Comparison of ENCODE assay signal across 8 cellular contexts in the genomic region with DNA sequence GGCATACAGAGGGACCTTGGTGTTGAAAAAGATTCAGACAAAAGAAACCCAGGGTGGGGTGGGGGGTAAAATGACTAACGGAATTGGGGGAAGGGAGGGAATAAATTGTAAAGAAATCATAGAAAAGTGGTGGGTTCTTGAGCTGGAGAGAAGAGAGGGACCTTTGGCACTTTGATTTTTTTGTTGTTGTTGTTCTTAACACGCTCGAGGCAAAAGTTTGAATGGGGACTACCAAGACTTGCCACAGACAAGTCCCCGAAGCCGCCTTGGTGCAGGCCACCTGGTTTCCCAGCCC. TPM values are rescaled to one million over a fixed set of nuclear protein-coding genes. Genes with fewer than 3 reads are reported as not detected.
DNase-seq lines count a peak whose midpoint lies in the region; ATAC-seq and TF ChIP-seq lines count a peak whose summit lies in the region.

No MANE protein-coding gene starts in this region.

- peaks cover 11% of the 10 kb centered on the region for H3K4me1 ChIP-seq in testis

- H3K27me3 Mint-ChIP-seq in T-helper 1 cell treated with Interleukin-12 subunit alpha and Interleukin-12 subunit beta and Interleukin-4 antibody, amounts not matched to agents 30 μg/mL and 1 μg/mL, for 36 hours (ENCODE audit: low read depth): peaks cover 92% of the 10 kb centered on the region
- H3K27me3 Mint-ChIP-seq in activated T-helper 2 cell treated with anti-CD3 and anti-CD28 coated beads, Interferon-gamma antibody, Interleukin-2, Interleukin-4, amounts not matched to agents 10 μg/mL and 5 μg/mL and 100 μg/mL, durations not matched to agents 14 hours and 24 hours and 36 hours (ENCODE audit: low read depth): peaks cover 87% of the 10 kb centered on the region
- H3K27me3 Mint-ChIP-seq in immature natural killer cell (ENCODE audit: low read depth in 3 of 3): peaks cover 24 to 51% (median 39%) of the 10 kb centered on the region in 3 donors

- DNase-seq in T-helper 1 cell (no peak), immature natural killer cell (no peak), testis (no peak), SHP77 (lab: John Stamatoyannopoulos, UW) (no peak), HT-29 (ENCODE audit: low spot score) (no peak)
- DNase-seq in activated T-helper 2 cell treated with anti-CD3 and anti-CD28 coated beads, Interferon-gamma antibody, Interleukin-2, Interleukin-4, amounts not matched to agents 10 μg/mL and 5 μg/mL and 100 μg/mL, durations not matched to agents 14 hours and 24 hours and 36 hours (ENCODE audit: low spot score): no peak

- H3K27ac Mint-ChIP-seq in T-helper 1 cell treated with Interleukin-12 subunit alpha and Interleukin-12 subunit beta and Interleukin-4 antibody, amounts not matched to agents 30 μg/mL and 1 μg/mL, for 36 hours: no peak overlapping the region
- no peak overlapping the region for H3K27ac Mint-ChIP-seq in activated T-helper 2 cell treated with anti-CD3 and anti-CD28 coated beads, Interferon-gamma antibody, Interleukin-2, Interleukin-4, amounts not matched to agents 10 μg/mL and 5 μg/mL and 100 μg/mL, durations not matched to agents 14 hours and 24 hours and 36 hours
- no peak overlapping the region for H3K27ac Mint-ChIP-seq in immature natural killer cell

- no peaks in the 10 kb centered on the region for H3K36me3 ChIP-seq in testis (ENCODE audit: low read depth, missing control alignments)

- 0 to 1% methylated on average over 5 of the region's 5 CpGs for WGBS in testis, 2 donors

- H3K27ac ChIP-seq in testis: peak overlapping the region; percentile 63 to 70

- ATAC-seq in HG03135 (IDR thresholded peaks at IDR 0.05; ENCODE audit: unreplicated experiment): no peak

- TF ChIP-seq POLR2A in testis (IDR thresholded peaks at IDR 0.05): no peak

- TF ChIP-seq CTCF in testis (IDR thresholded peaks at IDR 0.05): no peak

- peaks cover 30% of the 10 kb centered on the region for H3K4me1 Mint-ChIP-seq in T-helper 1 cell treated with Interleukin-12 subunit alpha and Interleukin-12 subunit beta and Interleukin-4 antibody, amounts not matched to agents 30 μg/mL and 1 μg/mL, for 36 hours (ENCODE audit: low read depth)
- peaks cover 20% of the 10 kb centered on the region for H3K4me1 Mint-ChIP-seq in activated T-helper 2 cell treated with anti-CD3 and anti-CD28 coated beads, Interferon-gamma antibody, Interleukin-2, Interleukin-4, amounts not matched to agents 10 μg/mL and 5 μg/mL and 100 μg/mL, durations not matched to agents 14 hours and 24 hours and 36 hours (ENCODE audit: low read depth)
- H3K4me1 Mint-ChIP-seq in immature natural killer cell: peaks cover 18 to 40% of the 10 kb centered on the region in 2 donors

- H3K4me3 Mint-ChIP-seq in T-helper 1 cell treated with Interleukin-12 subunit alpha and Interleukin-12 subunit beta and Interleukin-4 antibody, amounts not matched to agents 30 μg/mL and 1 μg/mL, for 36 hours: peak overlapping the region; percentile 97
- peak overlapping the region; percentile 40 for H3K4me3 Mint-ChIP-seq in activated T-helper 2 cell treated with anti-CD3 and anti-CD28 coated beads, Interferon-gamma antibody, Interleukin-2, Interleukin-4, amounts not matched to agents 10 μg/mL and 5 μg/mL and 100 μg/mL, durations not matched to agents 14 hours and 24 hours and 36 hours (ENCODE audit: low read depth)
- H3K4me3 Mint-ChIP-seq in immature natural killer cell: peak overlapping the region in 4 of 5 donors; percentile 29 to 65 (median 38)

- no peaks in the 10 kb centered on the region for H3K9me3 Mint-ChIP-seq in T-helper 1 cell treated with Interleukin-12 subunit alpha and Interleukin-12 subunit beta and Interleukin-4 antibody, amounts not matched to agents 30 μg/mL and 1 μg/mL, for 36 hours
- no peaks in the 10 kb centered on the region for H3K9me3 Mint-ChIP-seq in activated T-helper 2 cell treated with anti-CD3 and anti-CD28 coated beads, Interferon-gamma antibody, Interleukin-2, Interleukin-4, amounts not matched to agents 10 μg/mL and 5 μg/mL and 100 μg/mL, durations not matched to agents 14 hours and 24 hours and 36 hours
- H3K9me3 Mint-ChIP-seq in immature natural killer cell: peaks cover 0 to 22% (median 2%) of the 10 kb centered on the region in 6 donors

- H3K27me3 ChIP-seq in testis: no peaks in the 10 kb centered on the region

- H3K36me3 Mint-ChIP-seq in T-helper 1 cell treated with Interleukin-12 subunit alpha and Interleukin-12 subunit beta and Interleukin-4 antibody, amounts not matched to agents 30 μg/mL and 1 μg/mL, for 36 hours (ENCODE audit: low read depth): peaks cover 3% of the 10 kb centered on the region
- no peaks in the 10 kb centered on the region for H3K36me3 Mint-ChIP-seq in activated T-helper 2 cell treated with anti-CD3 and anti-CD28 coated beads, Interferon-gamma antibody, Interleukin-2, Interleukin-4, amounts not matched to agents 10 μg/mL and 5 μg/mL and 100 μg/mL, durations not matched to agents 14 hours and 24 hours and 36 hours (ENCODE audit: low read depth)
- no peaks in the 10 kb centered on the region for H3K36me3 Mint-ChIP-seq in immature natural killer cell

- H3K4me3 ChIP-seq in testis: peak overlapping the region; percentile 60 to 71

- H3K9me3 ChIP-seq in testis: no peaks in the 10 kb centered on the region

- intact Hi-C loops in activated T-helper 2 cell treated with anti-CD3 and anti-CD28 coated beads, Interferon-gamma antibody, Interleukin-2, Interleukin-4, amounts not matched to agents 10 μg/mL and 5 μg/mL and 100 μg/mL, durations not matched to agents 14 hours and 24 hours and 36 hours (cut with micrococcal nuclease): loop anchor here (5.0 to 10.0 kb wide), 3 partner anchors 243 to 1115 kb away; partner anchors contain the start of genes TMEM167A and XRCC4
- intact Hi-C loops in testis (cut with DNase I; ENCODE audit: low total_unique reads): no loop called here

RNA-seq across cellular contexts. Expression of gene VCAN, which starts 0.6 kb away (rescaled TPM):
- total RNA-seq in activated T-helper 2 cell treated with anti-CD3 and anti-CD28 coated beads, Interferon-gamma antibody, Interleukin-2, Interleukin-4, amounts not matched to agents 10 μg/mL and 5 μg/mL and 100 μg/mL, durations not matched to agents 14 hours and 24 hours and 36 hours: not detected in 2 replicates
- 1 to 10 TPM in 2 of 3 donors, under 1 TPM in 1; 0.86 to 5.4 (median 1.6) TPM for polyA plus RNA-seq in immature natural killer cell
- 10 to 100 TPM; 15.7 to 23.4 TPM for total RNA-seq in testis
- polyA plus RNA-seq in testis (ENCODE audit: insufficient read depth, low read depth, low replicate concordance): 22.8 TPM
- not detected in 2 replicates for total RNA-seq in HT-29 (2014; rRNA removed; shearing (Covaris generic))

Comparison
In these comparisons a context has a peak if more than half of its experiments do, and no peak if none do; other contexts are left out.
1. H3K4me3 Mint-ChIP-seq: peak in every context shown above with its lines; median percentile 97 in T-helper 1 cell treated with Interleukin-12 subunit alpha and Interleukin-12 subunit beta and Interleukin-4 antibody, amounts not matched to agents 30 μg/mL and 1 μg/mL, for 36 hours; 40 in activated T-helper 2 cell treated with anti-CD3 and anti-CD28 coated beads, Interferon-gamma antibody, Interleukin-2, Interleukin-4, amounts not matched to agents 10 μg/mL and 5 μg/mL and 100 μg/mL, durations not matched to agents 14 hours and 24 hours and 36 hours; 38 in immature natural killer cell.
2. RNA of gene VCAN, which starts 0.6 kb away (total RNA-seq): 15.7 to 23.4 TPM in testis; not detected in activated T-helper 2 cell treated with anti-CD3 and anti-CD28 coated beads, Interferon-gamma antibody, Interleukin-2, Interleukin-4, amounts not matched to agents 10 μg/mL and 5 μg/mL and 100 μg/mL, durations not matched to agents 14 hours and 24 hours and 36 hours and not detected in HT-29; every median in the first group is over 10 times any median in the second.